ENCODE assay signal across 8 cellular contexts in the genomic region with DNA sequence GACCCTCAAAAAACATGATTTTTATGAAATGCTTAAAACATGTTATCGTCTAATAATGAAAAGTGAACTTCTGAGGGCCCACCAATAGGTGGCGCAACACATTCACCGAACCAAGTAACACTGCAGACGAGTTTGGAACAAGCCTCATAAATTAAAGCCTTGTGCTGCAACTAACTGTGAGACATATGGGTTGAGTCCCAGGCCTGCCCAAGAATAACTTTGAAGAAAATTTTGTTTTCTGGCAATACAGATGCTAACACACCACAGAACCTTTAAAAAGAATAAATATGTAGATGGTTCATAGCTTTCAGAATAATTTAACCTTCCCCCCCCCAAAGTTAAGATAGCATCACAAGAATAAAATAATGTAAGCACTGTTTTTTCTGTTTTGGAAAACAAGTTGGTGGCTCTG.
A peak's percentile ranks its signal among the peaks of the same experiment; 100 is the strongest.
DNase-seq lines count a peak whose midpoint lies in the region; ATAC-seq and TF ChIP-seq lines count a peak whose summit lies in the region.

No MANE protein-coding gene starts in this region.

- H3K9me3 ChIP-seq in HEK293 (ENCODE audit: control insufficient read depth, insufficient read depth, low read depth, low read length) = no peaks in the 10 kb centered on the region

- CTCF ChIA-PET in HEK293 (lab: Yijun Ruan, JAX) = interaction anchor here (0.6 to 1.6 kb wide), 21 partner anchors 9 to 1485 kb away, joined by 3 to 8 read pairs (median 3); no protein-coding TSS in a partner anchor
- CTCF ChIA-PET in activated CD4-positive, alpha-beta T cell treated with anti-CD3 and anti-CD28 coated beads, Interleukin-2, amount 10 ng/mL, durations not matched to agents 7 days and 5 days (lab: Charles Lee) = interaction anchor here (0.7 to 2.0 kb wide), 5 partner anchors 10 to 156 kb away, joined by 3 to 5 read pairs (median 3); no protein-coding TSS in a partner anchor

- H2BK5ac ChIP-seq in mesendoderm (ENCODE audit: low read length) = no peak overlapping the region

- no peak overlapping the region for H2BK120ac ChIP-seq in mesendoderm (ENCODE audit: low read depth, low read length)

- DNase-seq in COR-L47 (lab: John Stamatoyannopoulos, UW) = peak; percentile 51
- peak; percentile 59 for DNase-seq in NCI-H460 (ENCODE audit: extremely low read depth, low read depth)
- DNase-seq in activated CD4-positive, alpha-beta T cell treated with anti-CD3 and anti-CD28 coated beads, Interleukin-2, amount 10 ng/mL, durations not matched to agents 7 days and 5 days = peak; percentile 68
- DNase-seq in dermis microvascular lymphatic vessel endothelial cell (ENCODE audit: low read depth in 2 of 2) = peak; percentile 7 to 51
- peak; percentile 62 for DNase-seq in mesendoderm
- DNase-seq in stimulated activated CD8-positive, alpha-beta memory T cell treated with anti-CD3 and anti-CD28 coated beads, Interleukin-4, amount 100 ng/mL, for 1 hour (ENCODE audit: low read depth in 2 of 2, low spot score in 1 of 2) = peak; percentile 3 to 29

- no peak overlapping the region for H3K27ac Mint-ChIP-seq in activated CD4-positive, alpha-beta T cell treated with anti-CD3 and anti-CD28 coated beads, Interleukin-2, amount 10 ng/mL, durations not matched to agents 7 days and 5 days

- no peak overlapping the region for H3K23ac ChIP-seq in mesendoderm (ENCODE audit: low read length)

- H3K9ac ChIP-seq in mesendoderm (ENCODE audit: low read length) = no peak overlapping the region

- H3K36me3 Mint-ChIP-seq in activated CD4-positive, alpha-beta T cell treated with anti-CD3 and anti-CD28 coated beads, Interleukin-2, amount 10 ng/mL, durations not matched to agents 7 days and 5 days (ENCODE audit: low read depth) = no peaks in the 10 kb centered on the region

- H3K4me2 ChIP-seq in mesendoderm (ENCODE audit: low read length) = no peak overlapping the region

- no peak for TF ChIP-seq CTCF in HEK293 (tag by site-specific recombination; IDR thresholded peaks at IDR 0.05)

- no peaks in the 10 kb centered on the region for H3K27me3 Mint-ChIP-seq in activated CD4-positive, alpha-beta T cell treated with anti-CD3 and anti-CD28 coated beads, Interleukin-2, amount 10 ng/mL, durations not matched to agents 7 days and 5 days

- H4K8ac ChIP-seq in mesendoderm (ENCODE audit: low read depth, low read length) = no peak overlapping the region

- WGBS in mesendoderm (ENCODE audit: extremely low coverage, insufficient coverage, low lambda C conversion rate) = no CpG with 5 or more reads among the region's 4 CpGs

- no peak overlapping the region for H3K4ac ChIP-seq in mesendoderm (ENCODE audit: low read depth, low read length)

- no peak overlapping the region for H2BK15ac ChIP-seq in mesendoderm (replicated peaks; ENCODE audit: low read depth)

- POLR2A ChIA-PET in HEK293 (lab: Yijun Ruan, JAX) = no interaction called here
- POLR2A ChIA-PET in activated CD4-positive, alpha-beta T cell treated with anti-CD3 and anti-CD28 coated beads, Interleukin-2, amount 10 ng/mL, durations not matched to agents 7 days and 5 days (lab: Charles Lee) = interaction anchor here (0.9 kb wide), 1 partner anchor 1479 kb away, joined by 3 read pairs; the partner anchor contains the start of gene ID2

- H3K36me3 ChIP-seq in HEK293 (ENCODE audit: control insufficient read depth in 2 of 2, insufficient read depth in 1 of 2, low read length in 2 of 2) (no peaks in the 10 kb centered on the region), mesendoderm (ENCODE audit: control insufficient read depth, insufficient read depth, low read length) (no peaks in the 10 kb centered on the region)

- H3K27me3 ChIP-seq in mesendoderm (ENCODE audit: insufficient read depth, low read length, poor library complexity) = no peaks in the 10 kb centered on the region

- ATAC-seq in GM21619 (IDR thresholded peaks at IDR 0.05; ENCODE audit: unreplicated experiment) = no peak

- H3K4me1 Mint-ChIP-seq in activated CD4-positive, alpha-beta T cell treated with anti-CD3 and anti-CD28 coated beads, Interleukin-2, amount 10 ng/mL, durations not matched to agents 7 days and 5 days = no peaks in the 10 kb centered on the region

- H3K4me3 Mint-ChIP-seq in activated CD4-positive, alpha-beta T cell treated with anti-CD3 and anti-CD28 coated beads, Interleukin-2, amount 10 ng/mL, durations not matched to agents 7 days and 5 days = no peak overlapping the region

- H2AK5ac ChIP-seq in mesendoderm (ENCODE audit: low read length) = no peak overlapping the region

- no peaks in the 10 kb centered on the region for H3K79me1 ChIP-seq in mesendoderm (ENCODE audit: low read length)

- H4K5ac ChIP-seq in mesendoderm (ENCODE audit: low read length) = no peak overlapping the region

- H3K9me3 Mint-ChIP-seq in activated CD4-positive, alpha-beta T cell treated with anti-CD3 and anti-CD28 coated beads, Interleukin-2, amount 10 ng/mL, durations not matched to agents 7 days and 5 days = no peaks in the 10 kb centered on the region

- H3K27ac ChIP-seq in HEK293 (ENCODE audit: extremely low read depth, low read depth, low read length) = no peak overlapping the region
- no peak overlapping the region for H3K27ac ChIP-seq in mesendoderm (ENCODE audit: low read depth, low read length)

- H3K4me1 ChIP-seq in HEK293 (ENCODE audit: control insufficient read depth, insufficient read depth, low read length) (no peaks in the 10 kb centered on the region), mesendoderm (ENCODE audit: control insufficient read depth, low read depth, low read length) (no peaks in the 10 kb centered on the region)

- no peak overlapping the region for H3K18ac ChIP-seq in mesendoderm (ENCODE audit: low read length)

- no peaks in the 10 kb centered on the region for H3K79me2 ChIP-seq in mesendoderm (ENCODE audit: control insufficient read depth, insufficient read depth, low read length)

- H3K56ac ChIP-seq in mesendoderm (ENCODE audit: low read length) = no peak overlapping the region

- H3K4me3 ChIP-seq in HEK293 (ENCODE audit: low read depth, low read length) (no peak overlapping the region), mesendoderm (ENCODE audit: low read length) (no peak overlapping the region)

TF ChIP-seq in HEK293, 187 proteins besides CTCF, POLR2A, EP300 and RAD21:
- TF ChIP-seq ZNF654 (tag by site-specific recombination; IDR thresholded peaks at IDR 0.05; ENCODE audit: low read depth) (peak; percentile 55), ZNF239 (tag by site-specific recombination; IDR thresholded peaks at IDR 0.05) (no peak)

Comparison
In these comparisons a context has a peak if more than half of its experiments do, and no peak if none do; other contexts are left out.
1. DNase-seq: peak in every context shown above with its lines; median percentile 68 in activated CD4-positive, alpha-beta T cell treated with anti-CD3 and anti-CD28 coated beads, Interleukin-2, amount 10 ng/mL, durations not matched to agents 7 days and 5 days; 62 in mesendoderm; 59 in NCI-H460; 51 in COR-L47; 29 in dermis microvascular lymphatic vessel endothelial cell; 16 in stimulated activated CD8-positive, alpha-beta memory T cell treated with anti-CD3 and anti-CD28 coated beads, Interleukin-4, amount 100 ng/mL, for 1 hour.